Comparison of ENCODE assay signal across 18 cellular contexts in genomic region chr11:96456111-96456510, GRCh38.
DNase-seq lines count a peak whose midpoint lies in the region; ATAC-seq and TF ChIP-seq lines count a peak whose summit lies in the region.
"Had no signal": no experiment of that assay in that cellular context is flagged by ENCODE, and none has a peak within 500 bp of the region (broad histone marks: within the 10 kb centered on the region; RNA-seq: fewer than 3 reads in every experiment).

No MANE protein-coding gene starts in this region.

- no peaks in the 10 kb centered on the region; the same call in 1 of the 2 replicates for H3K79me2 ChIP-seq in H9 (ENCODE audit: insufficient read depth, low read length)

- H2AK5ac ChIP-seq in H9 (ENCODE audit: insufficient read length, low read length): no peak overlapping the region

- H2AFZ ChIP-seq in H9 (ENCODE audit: low read length): no peak overlapping the region
- H2AFZ ChIP-seq: GM23248 had no signal

- ATAC-seq in HG03196 (IDR thresholded peaks at IDR 0.05; ENCODE audit: unreplicated experiment): no peak
- no peak for ATAC-seq in activated T-cell treated with anti-CD3 and anti-CD28 coated beads, Interleukin-2, amount 50 U/mL, for 72 hours (replicated peaks in 1 of 2)
- ATAC-seq: CD8-positive, alpha-beta T cell; GM12878; HepG2 had no signal

- H4K5ac ChIP-seq in H9 (ENCODE audit: insufficient read length, low read depth, low read length): no peak overlapping the region

- no peaks in the 10 kb centered on the region for H4K20me1 ChIP-seq in H9 (ENCODE audit: control insufficient read depth, insufficient read depth, insufficient read length)
- H4K20me1 ChIP-seq: BLaER1 treated with 17β-estradiol and CSF1 and Interleukin-3, amounts not matched to agents 10 nM and 100 nM had no signal

- H3K36me3 Mint-ChIP-seq in H9 (ENCODE audit: insufficient read depth in 1 of 3, low read depth in 3 of 3): peaks cover 16 to 29% (median 27%) of the 10 kb centered on the region in 3 experiments
- no peaks in the 10 kb centered on the region for H3K36me3 Mint-ChIP-seq in activated T-cell treated with anti-CD3 and anti-CD28 coated beads, Interleukin-2, amount 50 U/mL, for 72 hours (ENCODE audit: insufficient read depth in 2 of 2)
- no peaks in the 10 kb centered on the region for H3K36me3 Mint-ChIP-seq in activated naive CD8-positive, alpha-beta T cell treated with anti-CD3 and anti-CD28 coated beads for 36 hours
- H3K36me3 Mint-ChIP-seq: CD8-positive, alpha-beta T cell; IgD-negative memory B cell had no signal

- peaks cover 15 to 17% of the 10 kb centered on the region in 2 experiments for H3K9me3 Mint-ChIP-seq in H9
- H3K9me3 Mint-ChIP-seq in activated T-cell treated with anti-CD3 and anti-CD28 coated beads, Interleukin-2, amount 50 U/mL, for 72 hours: no peaks in the 10 kb centered on the region
- no peaks in the 10 kb centered on the region for H3K9me3 Mint-ChIP-seq in activated naive CD8-positive, alpha-beta T cell treated with anti-CD3 and anti-CD28 coated beads for 36 hours
- H3K9me3 Mint-ChIP-seq: CD8-positive, alpha-beta T cell had no signal

- no peaks in the 10 kb centered on the region for H3K36me3 ChIP-seq in NT2/D1 (ENCODE audit: insufficient read depth, insufficient read length, low read length)
- H3K36me3 ChIP-seq: BLaER1 treated with 17β-estradiol and CSF1 and Interleukin-3, amounts not matched to agents 10 nM and 100 nM had no signal

- no peak overlapping the region for H3K18ac ChIP-seq in H9 (ENCODE audit: insufficient read length, low read depth, low read length)

- H3K9ac ChIP-seq in H9 (ENCODE audit: extremely low read depth, insufficient read length, low read length): no peak overlapping the region
- H3K9ac ChIP-seq in NT2/D1 (ENCODE audit: insufficient read length, low read depth): no peak overlapping the region
- H3K9ac ChIP-seq: BLaER1 treated with 17β-estradiol and CSF1 and Interleukin-3, amounts not matched to agents 10 nM and 100 nM; GM23248 had no signal

- H2BK120ac ChIP-seq in H9 (ENCODE audit: low read depth, low read length, poor library complexity, severe bottlenecking): no peak overlapping the region

- no peaks in the 10 kb centered on the region for H3K23me2 ChIP-seq in H9 (ENCODE audit: insufficient read length, low read depth, low read length, poor library complexity, severe bottlenecking)

- H3K9me3 ChIP-seq in H9 (ENCODE audit: control insufficient read depth, low read depth, low read length) (peaks cover 10% of the 10 kb centered on the region), NT2/D1 (ENCODE audit: insufficient read depth, low read length) (peaks cover 24% of the 10 kb centered on the region; the same call in 1 of the 2 replicates)

- no peak overlapping the region for H2BK12ac ChIP-seq in H9 (ENCODE audit: insufficient read length, low read depth, low read length)

- H3K23ac ChIP-seq in H9 (ENCODE audit: insufficient read length, low read depth, low read length): no peak overlapping the region

- DNase-seq in H9 (no peak), NT2/D1 (ENCODE audit: low read depth, low spot score) (peak; percentile 64), iPS DF 19.7 (ENCODE audit: low read depth, low spot score) (peak; percentile 57), iPS-NIHi11 (ENCODE audit: low spot score) (peak; percentile 29)
- DNase-seq in activated T-cell treated with anti-CD3 and anti-CD28 coated beads, Interleukin-2, amount 50 U/mL, for 72 hours: no peak
- no peak for DNase-seq in activated naive CD8-positive, alpha-beta T cell treated with anti-CD3 and anti-CD28 coated beads for 36 hours
- DNase-seq: Calu3; CD8-positive, alpha-beta T cell; DMS79 treated with DMSO at 0.1 percent for 48 hours; GM23248; H7; KBM-7 had no signal

- H3K79me1 ChIP-seq in H9 (ENCODE audit: insufficient read depth, low read depth, low read length, poor library complexity, severe bottlenecking): no peaks in the 10 kb centered on the region

- peaks cover 12% of the 10 kb centered on the region for H3K4me1 ChIP-seq in H9 (ENCODE audit: insufficient read depth, low read length)
- no peaks in the 10 kb centered on the region for H3K4me1 ChIP-seq in NT2/D1 (ENCODE audit: insufficient read depth, insufficient read length)
- H3K4me1 ChIP-seq: BLaER1 treated with 17β-estradiol and CSF1 and Interleukin-3, amounts not matched to agents 10 nM and 100 nM had no signal

- H4K8ac ChIP-seq in H9 (replicated peaks; ENCODE audit: insufficient read length, low read depth, low read length): no peak overlapping the region

- H2BK15ac ChIP-seq in H9 (ENCODE audit: low read depth, low read length): no peak overlapping the region

- peaks cover 23 to 25% of the 10 kb centered on the region in 2 experiments for H3K4me1 Mint-ChIP-seq in H9
- H3K4me1 Mint-ChIP-seq in activated T-cell treated with anti-CD3 and anti-CD28 coated beads, Interleukin-2, amount 50 U/mL, for 72 hours (ENCODE audit: low read depth): no peaks in the 10 kb centered on the region
- no peaks in the 10 kb centered on the region for H3K4me1 Mint-ChIP-seq in activated naive CD8-positive, alpha-beta T cell treated with anti-CD3 and anti-CD28 coated beads for 36 hours
- H3K4me1 Mint-ChIP-seq: B cell, IgD-negative memory B cell had no signal

- no peak overlapping the region for H2BK20ac ChIP-seq in H9 (ENCODE audit: low read depth, low read length, poor library complexity, severe bottlenecking)

- no peak overlapping the region for H3K4me2 ChIP-seq in H9 (ENCODE audit: insufficient read depth, insufficient read length, low read length)
- H3K4me2 ChIP-seq: BLaER1 treated with 17β-estradiol and CSF1 and Interleukin-3, amounts not matched to agents 10 nM and 100 nM had no signal

- H3T11ph ChIP-seq in H9 (ENCODE audit: low read length): no peak overlapping the region

- peak overlapping the region; percentile 68 to 93 (median 92) for H3K27ac Mint-ChIP-seq in H9
- no peak overlapping the region for H3K27ac Mint-ChIP-seq in activated T-cell treated with anti-CD3 and anti-CD28 coated beads, Interleukin-2, amount 50 U/mL, for 72 hours
- H3K27ac Mint-ChIP-seq in activated naive CD8-positive, alpha-beta T cell treated with anti-CD3 and anti-CD28 coated beads for 36 hours: no peak overlapping the region
- H3K27ac Mint-ChIP-seq: B cell; CD8-positive, alpha-beta T cell; IgD-negative memory B cell had no signal

- no peak overlapping the region for H3K4me3 Mint-ChIP-seq in H9
- no peak overlapping the region for H3K4me3 Mint-ChIP-seq in activated T-cell treated with anti-CD3 and anti-CD28 coated beads, Interleukin-2, amount 50 U/mL, for 72 hours
- H3K4me3 Mint-ChIP-seq in activated naive CD8-positive, alpha-beta T cell treated with anti-CD3 and anti-CD28 coated beads for 36 hours: no peak overlapping the region
- H3K4me3 Mint-ChIP-seq: B cell; CD8-positive, alpha-beta T cell; IgD-negative memory B cell had no signal

- H3K56ac ChIP-seq in H9 (ENCODE audit: insufficient read length, low read depth, low read length): no peak overlapping the region

- H3K27me3 ChIP-seq in H9 (ENCODE audit: insufficient read depth, low read length) (no peaks in the 10 kb centered on the region), NT2/D1 (ENCODE audit: insufficient read depth, insufficient read length) (no peaks in the 10 kb centered on the region)
- H3K27me3 ChIP-seq: BLaER1 treated with 17β-estradiol and CSF1 and Interleukin-3, amounts not matched to agents 10 nM and 100 nM had no signal

- H3K14ac ChIP-seq in H9 (ENCODE audit: insufficient read depth, low read length): no peak overlapping the region

- TF ChIP-seq CTCF in H9 (conservative IDR thresholded peaks at IDR 0.05): no peak

- H2BK5ac ChIP-seq in H9 (ENCODE audit: insufficient read length, low read length): no peak overlapping the region

- H3K4ac ChIP-seq in H9 (ENCODE audit: low read depth, low read length): no peak overlapping the region

- H3K27ac ChIP-seq in H9 (ENCODE audit: insufficient read length, low read depth, low read length): no peak overlapping the region
- H3K27ac ChIP-seq: BLaER1 treated with 17β-estradiol and CSF1 and Interleukin-3, amounts not matched to agents 10 nM and 100 nM; GM23248 had no signal

- no peak overlapping the region for H4K91ac ChIP-seq in H9 (ENCODE audit: insufficient read length, low read depth, low read length)

- H3K4me3 ChIP-seq in NT2/D1 (ENCODE audit: insufficient read length, low read depth): no peak overlapping the region
- H3K4me3 ChIP-seq: BLaER1 treated with 17β-estradiol and CSF1 and Interleukin-3, amounts not matched to agents 10 nM and 100 nM; GM12878; GM23248 had no signal

- no peaks in the 10 kb centered on the region for H3K27me3 Mint-ChIP-seq in H9 (ENCODE audit: low read depth)
- H3K27me3 Mint-ChIP-seq in activated T-cell treated with anti-CD3 and anti-CD28 coated beads, Interleukin-2, amount 50 U/mL, for 72 hours (ENCODE audit: low read depth): peaks cover 18% of the 10 kb centered on the region
- peaks cover 23% of the 10 kb centered on the region for H3K27me3 Mint-ChIP-seq in activated naive CD8-positive, alpha-beta T cell treated with anti-CD3 and anti-CD28 coated beads for 36 hours

Comparison
In these comparisons a context has a peak if more than half of its experiments do, and no peak if none do; other contexts are left out.
1. DNase-seq: peak in NT2/D1 (single experiment), iPS DF 19.7 (single experiment) and iPS-NIHi11 (single experiment); none in H9 (single experiment), activated T-cell treated with anti-CD3 and anti-CD28 coated beads, Interleukin-2, amount 50 U/mL, for 72 hours (0 of 2) and activated naive CD8-positive, alpha-beta T cell treated with anti-CD3 and anti-CD28 coated beads for 36 hours (single experiment).
2. H3K27ac Mint-ChIP-seq: peak in H9 (3 of 3); none in activated T-cell treated with anti-CD3 and anti-CD28 coated beads, Interleukin-2, amount 50 U/mL, for 72 hours (single experiment) and activated naive CD8-positive, alpha-beta T cell treated with anti-CD3 and anti-CD28 coated beads for 36 hours (single experiment).